19 cellular contexts compared by ENCODE assay signal in genomic region chr22:49955581-49956417, GRCh38. TPM values are rescaled to one million over a fixed set of nuclear protein-coding genes. Genes with fewer than 3 reads are reported as not detected.
DNase-seq lines count a peak whose midpoint lies in the region; ATAC-seq and TF ChIP-seq lines count a peak whose summit lies in the region.
"Had no signal": no experiment of that assay in that cellular context is flagged by ENCODE, and none has a peak within 500 bp of the region (broad histone marks: within the 10 kb centered on the region; RNA-seq: fewer than 3 reads in every experiment).

No MANE protein-coding gene starts in this region.

- H3K4me3 Mint-ChIP-seq in WTC11 (no peak overlapping the region), neural crest cell (no peak overlapping the region)
- H3K4me3 Mint-ChIP-seq: naive thymus-derived CD8-positive, alpha-beta T cell had no signal

- H3K27me3 ChIP-seq in transverse colon = no peaks in the 10 kb centered on the region
- H3K27me3 ChIP-seq: adrenal gland, cardiac muscle cell, esophagus squamous epithelium had no signal

- in situ Hi-C loops in transverse colon (cut with MboI; ENCODE audit: low pct_ligation_motif_present in 1 of 4, low pct_unique_long_range_greater_than_20kb in 1 of 4, low sequenced_read_pairs in 3 of 4) = loop anchor here in 1 of 4 donors (25.0 kb wide), 1 partner anchor 93 kb away; the partner anchor contains the start of gene ZBED4

- WGBS in transverse colon (ENCODE audit: low coverage in 1 of 2), 2 donors = 95% methylated on average over 21 of the region's 22 CpGs; no CpG with 5 or more reads in 1 of the 2 donors

- no peak overlapping the region for H3K27ac ChIP-seq in transverse colon
- H3K27ac ChIP-seq in caudate nucleus (ENCODE audit: low read depth, low read length) = no peak overlapping the region
- H3K27ac ChIP-seq: cardiac muscle cell, KMS-11 had no signal

- no peak for TF ChIP-seq POLR2A in transverse colon (IDR thresholded peaks at IDR 0.05)

- intact Hi-C loops in left ventricle myocardium superior (cut with micrococcal nuclease) = no loop called here
- intact Hi-C loops in transverse colon (cut with DNase I; ENCODE audit: low total_unique reads) = no loop called here

- H3K36me3 Mint-ChIP-seq in WTC11 (no peaks in the 10 kb centered on the region), neural crest cell (ENCODE audit: low read depth) (no peaks in the 10 kb centered on the region)
- H3K36me3 Mint-ChIP-seq: naive thymus-derived CD8-positive, alpha-beta T cell had no signal

- TF ChIP-seq CTCF in WTC11 (IDR thresholded peaks at IDR 0.05) (no peak), neural crest cell (conservative IDR thresholded peaks at IDR 0.05) (no peak), transverse colon (IDR thresholded peaks at IDR 0.05) (no peak)

- CTCF ChIA-PET in WTC11 (lab: Charles Lee) = interaction anchor here (0.6 to 1.5 kb wide), 4 partner anchors 28 to 230 kb away, joined by 3 to 6 read pairs (median 4); no protein-coding TSS in a partner anchor

- H3K9me3 Mint-ChIP-seq in WTC11 (no peaks in the 10 kb centered on the region), neural crest cell (no peaks in the 10 kb centered on the region)
- H3K9me3 Mint-ChIP-seq: naive thymus-derived CD8-positive, alpha-beta T cell had no signal

- POLR2A ChIA-PET in WTC11 (lab: Charles Lee) = no interaction called here

- no peaks in the 10 kb centered on the region for H3K9me3 ChIP-seq in transverse colon
- H3K9me3 ChIP-seq: adrenal gland, esophagus squamous epithelium had no signal

- no peak for TF ChIP-seq EP300 in transverse colon (IDR thresholded peaks at IDR 0.05; ENCODE audit: low read depth)

- no peak overlapping the region for H3K27ac Mint-ChIP-seq in WTC11
- peak overlapping the region; percentile 6 for H3K27ac Mint-ChIP-seq in neural crest cell (ENCODE audit: unreplicated experiment)

- no peak overlapping the region for H3K4me3 ChIP-seq in transverse colon
- H3K4me3 ChIP-seq: adrenal gland, cardiac muscle cell, esophagus squamous epithelium had no signal

- ATAC-seq in WTC11 (no peak), left ventricle myocardium superior (no peak), GM21825 (IDR thresholded peaks at IDR 0.05; ENCODE audit: unreplicated experiment) (no peak), HG02870 (IDR thresholded peaks at IDR 0.05; ENCODE audit: unreplicated experiment) (no peak)
- ATAC-seq: naive thymus-derived CD8-positive, alpha-beta T cell had no signal

- H3K4me1 Mint-ChIP-seq in WTC11 (no peaks in the 10 kb centered on the region), neural crest cell (peaks cover 6% of the 10 kb centered on the region)

- H3K27me3 Mint-ChIP-seq in WTC11 (ENCODE audit: low read depth) (no peaks in the 10 kb centered on the region; the same call in 1 of the 2 replicates), neural crest cell (ENCODE audit: low read depth) (no peaks in the 10 kb centered on the region)
- H3K27me3 Mint-ChIP-seq: naive thymus-derived CD8-positive, alpha-beta T cell had no signal

- H3K36me3 ChIP-seq in transverse colon = no peaks in the 10 kb centered on the region
- H3K36me3 ChIP-seq: adrenal gland, cardiac muscle cell, esophagus squamous epithelium had no signal

- DNase-seq in WTC11 (ENCODE audit: low spot score) = no peak
- peak; percentile 28 for DNase-seq in left ventricle myocardium superior
- no peak for DNase-seq in neural crest cell (ENCODE audit: low read depth, low spot score)
- peak; percentile 6 for DNase-seq in transverse colon
- DNase-seq in caudate nucleus (lab: John Stamatoyannopoulos, UW) = no peak
- DNase-seq: activated CD4-positive, alpha-beta T cell treated with anti-CD3 and anti-CD28 coated beads, Interleukin-2, amount 50 U/mL, for 4 hours; activated gamma-delta T cell; AML-193; esophagus squamous epithelium; NCI-H1048; NCI-H510A treated with DMSO at 0.1 percent for 48 hours; RPMI8226 had no signal

- H3K4me1 ChIP-seq in transverse colon = peaks cover 20 to 49% (median 35%) of the 10 kb centered on the region in 4 donors

TF ChIP-seq in WTC11, 78 proteins besides CTCF, POLR2A, EP300 and RAD21:
- 0 out of 2 replicates have a peak, but pooled peaks have one; percentile 17 for TF ChIP-seq GABPB1 (CRISPR knock-in tag; IDR thresholded peaks at IDR 0.05)
- TF ChIP-seq JAZF1 (CRISPR knock-in tag; IDR thresholded peaks at IDR 0.05) = no peak
- TF ChIP-seq NFE2L1 (CRISPR knock-in tag; IDR thresholded peaks at IDR 0.05) = no peak
- no peak for TF ChIP-seq ZNF416 (CRISPR knock-in tag; IDR thresholded peaks at IDR 0.05)
- no peak for TF ChIP-seq SOX15 (CRISPR knock-in tag; IDR thresholded peaks at IDR 0.05)

RNA-seq across cellular contexts. Expression of gene PIM3, which starts 4.8 kb away (rescaled TPM):
- total RNA-seq in WTC11 (2021) = 42.9 to 45.7 TPM (median 44.3 TPM) in 3 replicates
- total RNA-seq in left ventricle myocardium superior = 65.1 TPM
- 29.9 and 31.0 TPM in 2 replicates for total RNA-seq in neural crest cell
- total RNA-seq in transverse colon = 100 to 1,000 TPM; 115 to 290 (median 147) TPM

RNA-seq across cellular contexts. Expression of gene CRELD2, which starts 37.4 kb away (rescaled TPM):
- total RNA-seq in WTC11 (2021) (34.9 to 42.8 TPM (median 35.2 TPM) in 3 replicates), left ventricle myocardium superior (27.4 TPM), neural crest cell (39.6 and 43.8 TPM in 2 replicates), transverse colon (10 to 100 TPM; 31.0 to 37.9 (median 36.4) TPM)

RNA-seq across cellular contexts. Expression of gene ALG12, which starts 37.6 kb away (rescaled TPM):
- total RNA-seq in WTC11 (2021) = 26.5 to 29.2 TPM (median 26.7 TPM) in 3 replicates
- total RNA-seq in left ventricle myocardium superior = 16.2 TPM
- 21.2 and 24.7 TPM in 2 replicates for total RNA-seq in neural crest cell
- 10 to 100 TPM; 10.1 to 24.4 (median 18.3) TPM for total RNA-seq in transverse colon

RNA-seq across cellular contexts. Expression of gene IL17REL, which starts 56.8 kb away (rescaled TPM):
- total RNA-seq in WTC11 (2021) (0.23 to 0.34 TPM (median 0.24 TPM) in 3 replicates), left ventricle myocardium superior (not detected), neural crest cell (0.07 TPM in 1 of 2 replicates, not detected in the other), transverse colon (1 to 10 TPM in 2 of 4 donors, under 1 TPM in 2; 0.32 to 2.2 (median 1.3) TPM)
- total RNA-seq: adrenal gland; esophagus squamous epithelium; glomerular endothelial cell; naive thymus-derived CD8-positive, alpha-beta T cell had no signal

Comparison
In these comparisons a context has a peak if more than half of its experiments do, and no peak if none do; other contexts are left out.
1. DNase-seq: peak in left ventricle myocardium superior (single experiment) and transverse colon (single experiment); none in WTC11 (single experiment), neural crest cell (single experiment) and caudate nucleus (0 of 61).